Comparison of ENCODE assay signal across 22 cellular contexts in genomic region chr3:128201158-128201755, GRCh38. TPM values are rescaled to one million over a fixed set of nuclear protein-coding genes. Genes with fewer than 3 reads are reported as not detected.
DNase-seq lines count a peak whose midpoint lies in the region; ATAC-seq and TF ChIP-seq lines count a peak whose summit lies in the region.
"Had no signal": no experiment of that assay in that cellular context is flagged by ENCODE, and none has a peak within 500 bp of the region (broad histone marks: within the 10 kb centered on the region; RNA-seq: fewer than 3 reads in every experiment).

No MANE protein-coding gene starts in this region.

- H3K79me2 ChIP-seq in GM23248 (ENCODE audit: insufficient read depth) (no peaks in the 10 kb centered on the region), PC-3 (ENCODE audit: low read length) (no peaks in the 10 kb centered on the region)

- H3K4me2 ChIP-seq in GM23248 (ENCODE audit: unreplicated experiment) (no peak overlapping the region), PC-3 (ENCODE audit: low read length) (no peak overlapping the region)

- H3K27ac ChIP-seq in GM23248, result no peak overlapping the region
- H3K27ac ChIP-seq in PC-3 (ENCODE audit: low read length), result no peak overlapping the region
- no peak overlapping the region for H3K27ac ChIP-seq in esophagus muscularis mucosa (replicated peaks in 1 of 4)
- H3K27ac ChIP-seq: HL-60 had no signal

- TF ChIP-seq EP300 in esophagus muscularis mucosa (IDR thresholded peaks at IDR 0.05), result no peak

- H4K20me1 ChIP-seq in GM23248 (ENCODE audit: insufficient read depth), result no peaks in the 10 kb centered on the region
- H4K20me1 ChIP-seq in PC-3 (ENCODE audit: low read length), result no peaks in the 10 kb centered on the region

- intact Hi-C loops in PC-3 (cut with micrococcal nuclease) (no loop called here), esophagus muscularis mucosa (cut with DNase I) (no loop called here)

- CTCF ChIA-PET in PC-3 (lab: Charles Lee), result no interaction called here

- H3K9me3 ChIP-seq in GM23248 (ENCODE audit: low read depth) (no peaks in the 10 kb centered on the region), PC-3 (ENCODE audit: low read length) (no peaks in the 10 kb centered on the region), esophagus muscularis mucosa (no peaks in the 10 kb centered on the region)
- H3K9me3 ChIP-seq: BE2C had no signal

- TF ChIP-seq CTCF in PC-3 (conservative IDR thresholded peaks at IDR 0.05; ENCODE audit: low read depth, low read length) (no peak), esophagus muscularis mucosa (IDR thresholded peaks at IDR 0.05) (no peak)

- no peak for TF ChIP-seq POLR2A in esophagus muscularis mucosa (IDR thresholded peaks at IDR 0.05; ENCODE audit: low read depth)

- ATAC-seq in PC-3 (peak; percentile 51; the same call in 1 of the 2 replicates), GM18870 (IDR thresholded peaks at IDR 0.05; ENCODE audit: unreplicated experiment) (no peak)
- ATAC-seq: K562 had no signal

- H3K4me1 ChIP-seq in GM23248 (ENCODE audit: insufficient read depth), result no peaks in the 10 kb centered on the region
- H3K4me1 ChIP-seq in PC-3 (ENCODE audit: insufficient read depth, low read length), result no peaks in the 10 kb centered on the region
- peaks cover 0 to 9% (median 4%) of the 10 kb centered on the region in 4 donors for H3K4me1 ChIP-seq in esophagus muscularis mucosa
- H3K4me1 ChIP-seq: BE2C had no signal

- DNase-seq in EL (peak; percentile 16), GM23248 (peak; percentile 6), PC-3 (no peak), esophagus muscularis mucosa (ENCODE audit: extremely low spot score) (peak; percentile 14), H7 (no peak), putamen (ENCODE audit: low spot score) (no peak)
- DNase-seq in activated naive CD4-positive, alpha-beta T cell treated with Interleukin-2 at 50 U/mL for 16 hours, result no peak
- DNase-seq: ACHN; BE2C; C1 segment of cervical spinal cord; CD4-positive, CD25-positive, alpha-beta regulatory T cell; CD8-positive, alpha-beta memory T cell; COR-L47; DMS 273 treated with DMSO at 0.1 percent for 48 hours; DMS53; DND-41; GF-D8; HCEC 1CT; IMR-90 had no signal

- H3K36me3 ChIP-seq in GM23248 (ENCODE audit: low read depth) (no peaks in the 10 kb centered on the region), PC-3 (ENCODE audit: low read depth, low read length) (no peaks in the 10 kb centered on the region), esophagus muscularis mucosa (no peaks in the 10 kb centered on the region), H7 (replicated peaks; ENCODE audit: control insufficient read depth, insufficient read depth, low read length) (no peaks in the 10 kb centered on the region)
- H3K36me3 ChIP-seq: BE2C had no signal

- 97 to 100% methylated on average over 1 of the region's 1 CpG for WGBS in GM23248 (ENCODE audit: low coverage in 1 of 2, low lambda C conversion rate in 2 of 2, missing lambda C conversion rate in 2 of 2), 2 experiments
- WGBS in esophagus muscularis mucosa, result 97% methylated on average over 1 of the region's 1 CpG

- no peaks in the 10 kb centered on the region for H3K27me3 ChIP-seq in GM23248 (replicated peaks; ENCODE audit: insufficient read depth)
- H3K27me3 ChIP-seq in PC-3 (ENCODE audit: low read length), result no peaks in the 10 kb centered on the region
- H3K27me3 ChIP-seq in esophagus muscularis mucosa, result no peaks in the 10 kb centered on the region
- no peaks in the 10 kb centered on the region for H3K27me3 ChIP-seq in H7 (ENCODE audit: control insufficient read depth, insufficient read depth, low read length)
- H3K27me3 ChIP-seq: BE2C had no signal

- no peak overlapping the region for H2AFZ ChIP-seq in GM23248
- H2AFZ ChIP-seq in PC-3 (ENCODE audit: low read length), result no peak overlapping the region

- H3K9me2 ChIP-seq in GM23248 (ENCODE audit: insufficient read depth) (no peaks in the 10 kb centered on the region), PC-3 (replicated peaks; ENCODE audit: low read length) (no peaks in the 10 kb centered on the region)

- in situ Hi-C loops in GM23248 (cut with MboI), result no loop called here

- no TSS peak for BruUV-seq in PC-3 (replicated peaks; lab: Mats Ljungman, UMichigan)

- POLR2A ChIA-PET in PC-3 (lab: Charles Lee; ENCODE audit: unreplicated experiment), result no interaction called here

- H3K4me3 ChIP-seq in GM23248, result no peak overlapping the region
- no peak overlapping the region for H3K4me3 ChIP-seq in PC-3 (ENCODE audit: low read length)
- H3K4me3 ChIP-seq in esophagus muscularis mucosa, result no peak overlapping the region
- no peak overlapping the region for H3K4me3 ChIP-seq in H7 (ENCODE audit: insufficient read depth, low read depth, low read length)
- H3K4me3 ChIP-seq: K562 had no signal

- no peak overlapping the region for H3K9ac ChIP-seq in GM23248
- H3K9ac ChIP-seq in PC-3 (ENCODE audit: low read length), result no peak overlapping the region

- H3F3A ChIP-seq in GM23248 (ENCODE audit: insufficient read depth) (no peaks in the 10 kb centered on the region), PC-3 (ENCODE audit: low read length, unreplicated experiment) (no peaks in the 10 kb centered on the region)

RNA-seq across cellular contexts. Expression of gene EEFSEC, which starts 48.0 kb away (rescaled TPM):
- total RNA-seq in GM23248 (2014; rRNA removed; shearing (Covaris generic)), result 3.7 and 4.9 TPM in 2 replicates
- 16.8 and 18.7 TPM in 2 replicates for polyA plus RNA-seq in GM23248 (2016; fragmentation: Nextera tagmentation; extraction: Ambion mirVana)
- 9.6 and 11.6 TPM in 2 replicates for total RNA-seq in PC-3 (2014; rRNA removed)
- total RNA-seq in esophagus muscularis mucosa, result 10 to 100 TPM in 3 of 4 donors, 1 to 10 TPM in 1; 9.1 to 17.4 (median 15.8) TPM
- 7.4 and 8.1 TPM in 2 replicates for total RNA-seq in H7 (2014; rRNA removed; shearing (Covaris generic))

Comparison
In these comparisons a context has a peak if more than half of its experiments do, and no peak if none do; other contexts are left out.
1. DNase-seq: peak in EL (single experiment), GM23248 (single experiment) and esophagus muscularis mucosa (single experiment); none in PC-3 (single experiment), H7 (single experiment), putamen (single experiment) and activated naive CD4-positive, alpha-beta T cell treated with Interleukin-2 at 50 U/mL for 16 hours (single experiment).